22 cellular contexts compared by ENCODE assay signal in genomic region chr1:201279313-201279712, GRCh38. TPM values are rescaled to one million over a fixed set of nuclear protein-coding genes. Genes with fewer than 3 reads are reported as not detected.
A peak's percentile ranks its signal among the peaks of the same experiment; 100 is the strongest.
DNase-seq lines count a peak whose midpoint lies in the region; ATAC-seq and TF ChIP-seq lines count a peak whose summit lies in the region.
"Had no signal": no experiment of that assay in that cellular context is flagged by ENCODE, and none has a peak within 500 bp of the region (broad histone marks: within the 10 kb centered on the region; RNA-seq: fewer than 3 reads in every experiment).

No MANE protein-coding gene starts in this region.

- ATAC-seq in left lobe of liver (peak; percentile 71), GM23338 (no peak)
- ATAC-seq: activated CD4-positive, CD25-positive, alpha-beta regulatory T cell treated with anti-CD3 and anti-CD28 coated beads, Interleukin-2, amount 50 U/mL, for 24 hours; pancreas; stimulated activated effector memory CD8-positive, alpha-beta T cell treated with anti-CD3 and anti-CD28 coated beads, Interleukin-12 subunit alpha, Interleukin-12 subunit beta, amount 100 ng/mL, for 72 hours had no signal

- peaks cover 8% of the 10 kb centered on the region; the same call in 1 of the 2 replicates for H3K4me1 ChIP-seq in GM23338 (ENCODE audit: insufficient read depth)
- H3K4me1 ChIP-seq in H9 (ENCODE audit: insufficient read depth, low read length), result no peaks in the 10 kb centered on the region
- H3K4me1 ChIP-seq: HAP-1, pancreas had no signal

- no peak overlapping the region for H3K4ac ChIP-seq in H9 (ENCODE audit: low read depth, low read length)

- H3K9me3 Mint-ChIP-seq in GM23338, result no peaks in the 10 kb centered on the region
- no peaks in the 10 kb centered on the region for H3K9me3 Mint-ChIP-seq in H9
- H3K9me3 Mint-ChIP-seq: activated T-cell treated with anti-CD3 and anti-CD28 coated beads, Interleukin-2, amount 50 U/mL, for 24 hours; central memory CD8-positive, alpha-beta T cell; nephron; stimulated activated effector memory CD8-positive, alpha-beta T cell treated with anti-CD3 and anti-CD28 coated beads, Interleukin-12 subunit alpha, Interleukin-12 subunit beta, amount 100 ng/mL, for 72 hours had no signal

- H3K79me2 ChIP-seq in GM23338 (replicated peaks; ENCODE audit: insufficient read depth), result no peaks in the 10 kb centered on the region
- no peaks in the 10 kb centered on the region for H3K79me2 ChIP-seq in H9 (ENCODE audit: insufficient read depth, low read length)

- H3K27me3 ChIP-seq in GM23338 (ENCODE audit: insufficient read depth), result peaks cover 32% of the 10 kb centered on the region
- H3K27me3 ChIP-seq in H9 (ENCODE audit: insufficient read depth, low read length), result no peaks in the 10 kb centered on the region; the same call in 1 of the 2 replicates

- H2BK120ac ChIP-seq in H9 (ENCODE audit: low read depth, low read length, poor library complexity, severe bottlenecking), result no peak overlapping the region

- H3K56ac ChIP-seq in H9 (ENCODE audit: insufficient read length, low read depth, low read length), result no peak overlapping the region

- H3K79me1 ChIP-seq in H9 (ENCODE audit: insufficient read depth, low read depth, low read length, poor library complexity, severe bottlenecking), result no peaks in the 10 kb centered on the region

- H2BK12ac ChIP-seq in H9 (ENCODE audit: insufficient read length, low read depth, low read length), result no peak overlapping the region

- no peak overlapping the region for H3K23ac ChIP-seq in H9 (ENCODE audit: insufficient read length, low read depth, low read length)

- no peak overlapping the region for H2BK20ac ChIP-seq in H9 (ENCODE audit: low read depth, low read length, poor library complexity, severe bottlenecking)

- H3K4me3 ChIP-seq in GM23338, result no peak overlapping the region
- H3K4me3 ChIP-seq: HAP-1, pancreas had no signal

- H3K4me2 ChIP-seq in GM23338 (no peak overlapping the region), H9 (ENCODE audit: insufficient read depth, insufficient read length, low read length) (no peak overlapping the region)

- H3F3A ChIP-seq in GM23338 (replicated peaks; ENCODE audit: low read depth), result no peaks in the 10 kb centered on the region

- H3K36me3 ChIP-seq in GM23338 (ENCODE audit: insufficient read depth), result no peaks in the 10 kb centered on the region
- H3K36me3 ChIP-seq: HAP-1, pancreas had no signal

- no peaks in the 10 kb centered on the region for H3K9me2 ChIP-seq in GM23338 (ENCODE audit: insufficient read depth)

- H3K27ac ChIP-seq in GM23338 (ENCODE audit: low read depth) (no peak overlapping the region), H9 (ENCODE audit: insufficient read length, low read depth, low read length) (no peak overlapping the region)
- H3K27ac ChIP-seq: pancreas had no signal

- peaks cover 24% of the 10 kb centered on the region for H3K27me3 Mint-ChIP-seq in GM23338 (ENCODE audit: insufficient read depth, low read depth, poor library complexity)
- H3K27me3 Mint-ChIP-seq in H9 (ENCODE audit: low read depth), result peaks cover 34% of the 10 kb centered on the region

- TF ChIP-seq CTCF in GM23338 (conservative IDR thresholded peaks at IDR 0.05; ENCODE audit: low read depth in 2 of 2) (no peak), H9 (conservative IDR thresholded peaks at IDR 0.05) (no peak)

- H3K36me3 Mint-ChIP-seq in GM23338 (ENCODE audit: low read depth) (no peaks in the 10 kb centered on the region), H9 (ENCODE audit: insufficient read depth in 1 of 3, low read depth in 3 of 3) (no peaks in the 10 kb centered on the region)
- H3K36me3 Mint-ChIP-seq: stimulated activated effector memory CD8-positive, alpha-beta T cell treated with anti-CD3 and anti-CD28 coated beads, Interleukin-12 subunit alpha, Interleukin-12 subunit beta, amount 100 ng/mL, for 72 hours had no signal

- H2AFZ ChIP-seq in GM23338, result no peak overlapping the region
- no peak overlapping the region for H2AFZ ChIP-seq in H9 (ENCODE audit: low read length)

- H2BK15ac ChIP-seq in H9 (ENCODE audit: low read depth, low read length), result no peak overlapping the region

- DNase-seq in AG08396 (ENCODE audit: low spot score) (peak; percentile 55), GM04504 (ENCODE audit: low read depth) (peak; percentile 38), cerebellar cortex (ENCODE audit: low spot score) (peak; percentile 3), left lobe of liver (ENCODE audit: low spot score) (no peak), GM23338 (ENCODE audit: low spot score) (no peak), H9 (no peak), T-helper 9 cell (no peak), NCI-H146 treated with DMSO at 0.1 percent for 48 hours (lab: John Stamatoyannopoulos, UW; ENCODE audit: unreplicated experiment) (no peak)
- DNase-seq: activated naive CD4-positive, alpha-beta T cell; activated T-cell treated with anti-CD3 and anti-CD28 coated beads, Interleukin-2, amount 50 U/mL, for 24 hours; DMS79; effector memory CD4-positive, alpha-beta T cell; NCI-H1105 treated with DMSO at 0.1 percent for 48 hours; NCI-H510A; pancreas; T1000 had no signal

- no peak overlapping the region for H3T11ph ChIP-seq in H9 (ENCODE audit: low read length)

- no peak overlapping the region for H4K91ac ChIP-seq in H9 (ENCODE audit: insufficient read length, low read depth, low read length)

- H3K27ac Mint-ChIP-seq in GM23338 (no peak overlapping the region), H9 (no peak overlapping the region)
- H3K27ac Mint-ChIP-seq: activated T-cell treated with anti-CD3 and anti-CD28 coated beads, Interleukin-2, amount 50 U/mL, for 24 hours; nephron; stimulated activated effector memory CD8-positive, alpha-beta T cell treated with anti-CD3 and anti-CD28 coated beads, Interleukin-12 subunit alpha, Interleukin-12 subunit beta, amount 100 ng/mL, for 72 hours had no signal

- H3K14ac ChIP-seq in H9 (ENCODE audit: insufficient read depth, low read length), result no peak overlapping the region

- H2AK5ac ChIP-seq in H9 (ENCODE audit: insufficient read length, low read length), result no peak overlapping the region

- no peak overlapping the region for H3K4me3 Mint-ChIP-seq in GM23338
- H3K4me3 Mint-ChIP-seq in H9, result no peak overlapping the region
- H3K4me3 Mint-ChIP-seq: activated T-cell treated with anti-CD3 and anti-CD28 coated beads, Interleukin-2, amount 50 U/mL, for 24 hours; central memory CD8-positive, alpha-beta T cell; nephron; stimulated activated effector memory CD8-positive, alpha-beta T cell treated with anti-CD3 and anti-CD28 coated beads, Interleukin-12 subunit alpha, Interleukin-12 subunit beta, amount 100 ng/mL, for 72 hours had no signal

- no peak overlapping the region for H4K5ac ChIP-seq in H9 (ENCODE audit: insufficient read length, low read depth, low read length)

- H3K4me1 Mint-ChIP-seq in GM23338 (peaks cover 12% of the 10 kb centered on the region; the same call in 2 of the 3 replicates), H9 (peaks cover 9 to 20% of the 10 kb centered on the region in 2 experiments)

- no peaks in the 10 kb centered on the region for H3K23me2 ChIP-seq in H9 (ENCODE audit: insufficient read length, low read depth, low read length, poor library complexity, severe bottlenecking)

- H2BK5ac ChIP-seq in H9 (ENCODE audit: insufficient read length, low read length), result no peak overlapping the region

- H4K8ac ChIP-seq in H9 (replicated peaks; ENCODE audit: insufficient read length, low read depth, low read length), result no peak overlapping the region

- H4K20me1 ChIP-seq in GM23338 (replicated peaks; ENCODE audit: insufficient read depth), result no peaks in the 10 kb centered on the region
- no peaks in the 10 kb centered on the region for H4K20me1 ChIP-seq in H9 (ENCODE audit: control insufficient read depth, insufficient read depth, insufficient read length)

- H3K9ac ChIP-seq in H9 (ENCODE audit: extremely low read depth, insufficient read length, low read length), result no peak overlapping the region

- no peak overlapping the region for H3K18ac ChIP-seq in H9 (ENCODE audit: insufficient read length, low read depth, low read length)

- H3K9me3 ChIP-seq in H9 (ENCODE audit: control insufficient read depth, low read depth, low read length), result no peaks in the 10 kb centered on the region
- H3K9me3 ChIP-seq: HAP-1, pancreas had no signal

- no CpG with 5 or more reads among the region's 8 CpGs for WGBS in H9 (ENCODE audit: extremely low coverage, insufficient read length, low lambda C conversion rate)

TF ChIP-seq in GM23338, 12 proteins besides CTCF, POLR2A, EP300 and RAD21 (continues in another document):
- TF ChIP-seq ZNF114 (CRISPR knock-in tag; IDR thresholded peaks at IDR 0.05) (no peak), POLR2AphosphoS5 (IDR thresholded peaks at IDR 0.05; ENCODE audit: low read depth) (no peak), EZH2phosphoT487 (IDR thresholded peaks at IDR 0.05; ENCODE audit: unreplicated experiment) (no peak), STAT1 (IDR thresholded peaks at IDR 0.05; ENCODE audit: unreplicated experiment) (no peak), NANOG (IDR thresholded peaks at IDR 0.05; ENCODE audit: borderline replicate concordance) (no peak), ZNF331 (CRISPR knock-in tag; IDR thresholded peaks at IDR 0.05; ENCODE audit: low read depth) (no peak), EZH2 (IDR thresholded peaks at IDR 0.05; ENCODE audit: low read depth, unreplicated experiment) (no peak), ETS1 (IDR thresholded peaks at IDR 0.05) (no peak), JUNB (IDR thresholded peaks at IDR 0.05; ENCODE audit: unreplicated experiment) (no peak)

RNA-seq across cellular contexts. Expression of gene PKP1, which starts 4.0 kb away (rescaled TPM):
- total RNA-seq in left lobe of liver, result 0.03 TPM
- 0.58 and 0.83 TPM in 2 replicates for total RNA-seq in GM23338 (2014; rRNA removed; shearing (Covaris generic))
- 0.17 and 0.19 TPM in 2 replicates for polyA plus RNA-seq in GM23338 (2016; fragmentation: Nextera tagmentation; extraction: Ambion mirVana)
- total RNA-seq in H9 (2021), result 0.09 and 0.13 TPM in 2 replicates
- total RNA-seq: LHCN-M2 had no signal

Comparison
In these comparisons a context has a peak if more than half of its experiments do, and no peak if none do; other contexts are left out.
1. DNase-seq: peak in AG08396 (single experiment), GM04504 (single experiment) and cerebellar cortex (single experiment); none in left lobe of liver (single experiment), GM23338 (single experiment), H9 (single experiment), T-helper 9 cell (single experiment) and NCI-H146 treated with DMSO at 0.1 percent for 48 hours (single experiment).